26 cellular contexts compared by ENCODE assay signal in the genomic region with DNA sequence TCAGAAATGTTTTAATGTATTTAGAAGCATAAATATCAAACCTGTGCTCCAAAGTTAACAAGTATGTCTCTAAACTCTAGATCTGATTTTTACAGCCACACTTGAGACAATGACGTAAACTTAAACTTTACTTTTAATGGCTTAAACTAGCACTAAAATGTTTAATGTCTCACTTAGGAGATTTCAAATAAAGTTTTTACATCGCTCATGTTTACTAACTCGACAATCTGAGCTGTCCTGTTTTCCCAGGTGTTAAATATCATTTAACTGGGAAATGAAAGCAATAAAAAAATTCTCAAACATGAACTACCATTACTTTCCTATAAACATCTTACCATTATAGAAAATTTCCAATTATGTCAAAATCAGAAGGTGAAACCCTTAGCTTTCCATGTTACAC.
"Had no signal": no experiment of that assay in that cellular context is flagged by ENCODE, and none has a peak within 500 bp of the region (broad histone marks: within the 10 kb centered on the region; RNA-seq: fewer than 3 reads in every experiment).

No MANE protein-coding gene starts in this region.

- H3K27me3 Mint-ChIP-seq: activated CD4-positive, alpha-beta memory T cell treated with anti-CD3 and anti-CD28 coated beads, Interleukin-2, amount 10 ng/mL, durations not matched to agents 7 days and 5 days; activated CD4-positive, alpha-beta T cell treated with anti-CD3 and anti-CD28 coated beads, Interleukin-2, amount 10 ng/mL, durations not matched to agents 7 days and 5 days; activated naive CD8-positive, alpha-beta T cell; activated T-helper 17 cell treated with anti-CD3 and anti-CD28 coated beads, Interleukin-2, amount 50 U/mL, for 72 hours had no signal

- DNase-seq: activated CD4-positive, alpha-beta memory T cell treated with anti-CD3 and anti-CD28 coated beads, Interleukin-2, amount 10 ng/mL, durations not matched to agents 7 days and 5 days; activated CD4-positive, alpha-beta T cell treated with anti-CD3 and anti-CD28 coated beads for 4 hours; activated CD4-positive, alpha-beta T cell treated with anti-CD3 and anti-CD28 coated beads, Interleukin-2, amount 10 ng/mL, durations not matched to agents 7 days and 5 days; activated CD4-positive, alpha-beta T cell treated with anti-CD3 and anti-CD28 coated beads, Interleukin-2, amount 50 U/mL, for 4 hours; activated CD4-positive, CD25-positive, alpha-beta regulatory T cell; activated CD4-positive, CD25-positive, alpha-beta regulatory T cell treated with anti-CD3 and anti-CD28 coated beads, Interleukin-2, amount 50 U/mL, for 72 hours; activated CD8-positive, alpha-beta memory T cell treated with anti-CD3 and anti-CD28 coated beads, Interleukin-2, amount 50 U/mL, for 48 hours; activated effector memory CD4-positive, alpha-beta T cell treated with Interleukin-2 at 50 U/mL for 16 hours; activated gamma-delta T cell treated with Interleukin-2 at 50 U/mL for 16 hours; activated naive CD4-positive, alpha-beta T cell treated with anti-CD3 and anti-CD28 coated beads, Interleukin-2, amount 50 U/mL, for 16 hours; activated naive CD4-positive, alpha-beta T cell treated with Interleukin-2 at 50 U/mL for 16 hours; activated T-cell treated with anti-CD3 and anti-CD28 coated beads, Interleukin-2, amount 50 U/mL, for 4 hours; amniotic stem cell; anterior cingulate cortex; brain microvascular endothelial cell; effector CD8-positive, alpha-beta T cell; esophagus squamous epithelium; foreskin melanocyte; head of caudate nucleus; T-helper 1 cell; T-helper 2 cell; WERI-Rb-1 had no signal

- H3K4me3 ChIP-seq: esophagus squamous epithelium, gastroesophageal sphincter had no signal

- H3K9me3 ChIP-seq: esophagus squamous epithelium, gastroesophageal sphincter had no signal

- H3K9me3 Mint-ChIP-seq: activated CD4-positive, alpha-beta memory T cell treated with anti-CD3 and anti-CD28 coated beads, Interleukin-2, amount 10 ng/mL, durations not matched to agents 7 days and 5 days; activated CD4-positive, alpha-beta T cell treated with anti-CD3 and anti-CD28 coated beads, Interleukin-2, amount 10 ng/mL, durations not matched to agents 7 days and 5 days; activated T-cell treated with anti-CD3 and anti-CD28 coated beads, Interleukin-2, amount 50 U/mL, for 4 hours; activated T-helper 17 cell treated with anti-CD3 and anti-CD28 coated beads, Interleukin-2, amount 50 U/mL, for 72 hours had no signal

- H3K4me3 Mint-ChIP-seq: activated CD4-positive, alpha-beta memory T cell treated with anti-CD3 and anti-CD28 coated beads, Interleukin-2, amount 10 ng/mL, durations not matched to agents 7 days and 5 days; activated CD4-positive, alpha-beta T cell treated with anti-CD3 and anti-CD28 coated beads, Interleukin-2, amount 10 ng/mL, durations not matched to agents 7 days and 5 days; activated naive CD8-positive, alpha-beta T cell; activated T-cell treated with anti-CD3 and anti-CD28 coated beads, Interleukin-2, amount 50 U/mL, for 4 hours; activated T-helper 17 cell treated with anti-CD3 and anti-CD28 coated beads, Interleukin-2, amount 50 U/mL, for 72 hours had no signal

- H3K27ac Mint-ChIP-seq: activated CD4-positive, alpha-beta memory T cell treated with anti-CD3 and anti-CD28 coated beads, Interleukin-2, amount 10 ng/mL, durations not matched to agents 7 days and 5 days; activated CD4-positive, alpha-beta T cell treated with anti-CD3 and anti-CD28 coated beads, Interleukin-2, amount 10 ng/mL, durations not matched to agents 7 days and 5 days; activated T-helper 17 cell treated with anti-CD3 and anti-CD28 coated beads, Interleukin-2, amount 50 U/mL, for 72 hours had no signal

- ATAC-seq: activated T-cell treated with anti-CD3 and anti-CD28 coated beads, Interleukin-2, amount 50 U/mL, for 4 hours; activated T-helper 17 cell treated with anti-CD3 and anti-CD28 coated beads, Interleukin-2, amount 50 U/mL, for 72 hours; gastroesophageal sphincter had no signal

- H3K4me1 ChIP-seq: esophagus squamous epithelium, gastroesophageal sphincter had no signal

- H3K4me1 Mint-ChIP-seq: activated CD4-positive, alpha-beta memory T cell treated with anti-CD3 and anti-CD28 coated beads, Interleukin-2, amount 10 ng/mL, durations not matched to agents 7 days and 5 days; activated CD4-positive, alpha-beta T cell treated with anti-CD3 and anti-CD28 coated beads, Interleukin-2, amount 10 ng/mL, durations not matched to agents 7 days and 5 days; activated T-helper 17 cell treated with anti-CD3 and anti-CD28 coated beads, Interleukin-2, amount 50 U/mL, for 72 hours had no signal

- H3K27ac ChIP-seq: brain microvascular endothelial cell, epithelial cell of prostate, esophagus squamous epithelium, gastroesophageal sphincter, WERI-Rb-1 had no signal

- H3K27me3 ChIP-seq: brain microvascular endothelial cell, esophagus squamous epithelium, gastroesophageal sphincter had no signal
